ENCODE assay signal across 20 cellular contexts in the genomic region with DNA sequence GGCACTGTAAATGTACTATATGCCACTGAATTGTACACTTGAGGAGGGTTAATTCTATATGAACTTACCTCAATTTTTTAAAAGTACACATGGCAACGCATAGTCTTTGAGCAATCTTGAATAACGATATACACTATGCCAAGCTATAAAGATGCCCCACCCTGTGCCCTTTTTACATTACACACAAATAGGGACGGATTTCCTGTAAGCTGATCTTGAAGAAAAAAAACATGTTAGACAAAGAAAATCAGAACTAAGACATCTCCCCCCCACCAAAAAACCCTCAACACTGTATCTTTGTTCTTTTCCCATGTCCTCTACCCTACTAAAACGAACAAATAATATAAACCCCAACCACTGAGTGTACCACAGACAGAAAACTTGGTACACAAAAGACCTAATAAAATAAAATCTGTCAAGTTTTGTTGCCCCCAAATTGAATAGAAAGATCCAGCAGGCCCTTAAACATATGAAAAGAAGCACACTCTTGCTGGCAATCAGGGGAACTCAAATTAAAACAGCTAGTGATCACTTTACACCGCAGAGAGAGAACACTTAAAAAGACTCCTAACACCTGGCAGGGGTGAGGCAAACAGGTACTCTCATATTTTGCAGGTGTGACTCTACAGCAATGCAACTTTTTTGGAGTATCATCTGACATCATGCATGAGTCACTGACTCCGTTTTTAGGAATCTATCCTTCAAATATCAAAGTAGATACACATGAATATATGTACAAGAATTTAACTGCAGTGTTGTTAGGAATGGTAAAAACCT. TPM values are rescaled to one million over a fixed set of nuclear protein-coding genes. Genes with fewer than 3 reads are reported as not detected.
DNase-seq lines count a peak whose midpoint lies in the region; ATAC-seq lines count a peak whose summit lies in the region.
"Had no signal": no experiment of that assay in that cellular context is flagged by ENCODE, and none has a peak within 500 bp of the region (broad histone marks: within the 10 kb centered on the region; RNA-seq: fewer than 3 reads in every experiment).

No MANE protein-coding gene starts in this region.

- ATAC-seq in activated naive CD8-positive, alpha-beta T cell treated with anti-CD3 and anti-CD28 coated beads, Interleukin-2, amount 50 U/mL, for 24 hours, result no peak
- ATAC-seq: right lobe of liver had no signal

- H3K27me3 ChIP-seq in thymus (ENCODE audit: control insufficient read depth, insufficient read depth), result no peaks in the 10 kb centered on the region
- H3K27me3 ChIP-seq: colonic mucosa, right lobe of liver had no signal

- no peaks in the 10 kb centered on the region for H3K9me3 ChIP-seq in thymus (ENCODE audit: control insufficient read depth)
- H3K9me3 ChIP-seq: colonic mucosa, right lobe of liver had no signal

- peaks cover 95% of the 10 kb centered on the region for H3K4me1 Mint-ChIP-seq in activated naive CD8-positive, alpha-beta T cell treated with anti-CD3 and anti-CD28 coated beads, Interleukin-2, amount 50 U/mL, for 24 hours

- H3K27ac Mint-ChIP-seq in activated naive CD8-positive, alpha-beta T cell treated with anti-CD3 and anti-CD28 coated beads, Interleukin-2, amount 50 U/mL, for 24 hours, result peak overlapping the region; percentile 94

- peak overlapping the region; percentile 45 for H3K4me3 Mint-ChIP-seq in activated naive CD8-positive, alpha-beta T cell treated with anti-CD3 and anti-CD28 coated beads, Interleukin-2, amount 50 U/mL, for 24 hours

- peak overlapping the region; percentile 91 for H3K27ac ChIP-seq in thymus (ENCODE audit: low read depth)
- H3K27ac ChIP-seq: C4-2B, colonic mucosa, right lobe of liver had no signal

- H3K9me3 Mint-ChIP-seq in activated naive CD8-positive, alpha-beta T cell treated with anti-CD3 and anti-CD28 coated beads, Interleukin-2, amount 50 U/mL, for 24 hours, result peaks cover 16% of the 10 kb centered on the region

- peak; percentile 6 for DNase-seq in NCI-H1105 treated with DMSO at 0.1 percent for 48 hours (lab: John Stamatoyannopoulos, UW)
- DNase-seq in NCI-H1105 (lab: John Stamatoyannopoulos, UW), result no peak
- peak; percentile 37 for DNase-seq in stimulated activated CD4-positive, alpha-beta T cell treated with anti-CD3 and anti-CD28 coated beads, Interleukin-1b, Interleukin-23, amount 100 ng/mL, for 48 hours
- no peak for DNase-seq in stimulated activated CD4-positive, alpha-beta T cell treated with anti-CD3 and anti-CD28 coated beads, Interleukin-15, amount 100 ng/mL, for 24 hours
- no peak for DNase-seq in activated naive CD8-positive, alpha-beta T cell treated with anti-CD3 and anti-CD28 coated beads, Interleukin-2, amount 50 U/mL, for 24 hours
- no peak for DNase-seq in hippocampal formation (lab: John Stamatoyannopoulos, UW)
- no peak for DNase-seq in DMS 273 treated with DMSO at 0.1 percent for 48 hours (lab: John Stamatoyannopoulos, UW)
- DNase-seq: 8988T; activated CD8-positive, alpha-beta memory T cell treated with anti-CD3 and anti-CD28 coated beads, Interleukin-2, amount 50 U/mL, for 4 hours; aorta; colonic mucosa; erythroblast; glutamatergic neuron; mesendoderm; NCI-H1436; NCI-H510A treated with DMSO at 0.1 percent for 48 hours; right lobe of liver had no signal

- peaks cover 23% of the 10 kb centered on the region for H3K4me1 ChIP-seq in thymus (ENCODE audit: control insufficient read depth, insufficient read depth, low read length)
- H3K4me1 ChIP-seq: colonic mucosa, right lobe of liver had no signal

- no peaks in the 10 kb centered on the region for H3K36me3 ChIP-seq in thymus (ENCODE audit: control insufficient read depth, insufficient read depth)
- H3K36me3 ChIP-seq: colonic mucosa, right lobe of liver had no signal

- H3K27me3 Mint-ChIP-seq in activated naive CD8-positive, alpha-beta T cell treated with anti-CD3 and anti-CD28 coated beads, Interleukin-2, amount 50 U/mL, for 24 hours, result no peaks in the 10 kb centered on the region
- H3K27me3 Mint-ChIP-seq: IgD-negative memory B cell had no signal

- H3K4me3 ChIP-seq in thymus (ENCODE audit: low read length), result no peak overlapping the region
- H3K4me3 ChIP-seq: colonic mucosa, right lobe of liver had no signal

- 43% methylated on average over 6 of the region's 6 CpGs for WGBS in thymus

- peaks cover 76% of the 10 kb centered on the region for H3K36me3 Mint-ChIP-seq in activated naive CD8-positive, alpha-beta T cell treated with anti-CD3 and anti-CD28 coated beads, Interleukin-2, amount 50 U/mL, for 24 hours (ENCODE audit: low read depth)

RNA-seq across cellular contexts. Expression of gene BACH2, which starts 29.6 kb away (rescaled TPM):
- 12.7 TPM for polyA plus RNA-seq in thymus

Comparison
In these comparisons a context has a peak if more than half of its experiments do, and no peak if none do; other contexts are left out.
1. DNase-seq: peak in NCI-H1105 treated with DMSO at 0.1 percent for 48 hours (single experiment) and stimulated activated CD4-positive, alpha-beta T cell treated with anti-CD3 and anti-CD28 coated beads, Interleukin-1b, Interleukin-23, amount 100 ng/mL, for 48 hours (single experiment); none in NCI-H1105 (single experiment), stimulated activated CD4-positive, alpha-beta T cell treated with anti-CD3 and anti-CD28 coated beads, Interleukin-15, amount 100 ng/mL, for 24 hours (single experiment), activated naive CD8-positive, alpha-beta T cell treated with anti-CD3 and anti-CD28 coated beads, Interleukin-2, amount 50 U/mL, for 24 hours (single experiment), hippocampal formation (0 of 2) and DMS 273 treated with DMSO at 0.1 percent for 48 hours (single experiment).